Comparison of ENCODE assay signal across 8 cellular contexts in the genomic region with DNA sequence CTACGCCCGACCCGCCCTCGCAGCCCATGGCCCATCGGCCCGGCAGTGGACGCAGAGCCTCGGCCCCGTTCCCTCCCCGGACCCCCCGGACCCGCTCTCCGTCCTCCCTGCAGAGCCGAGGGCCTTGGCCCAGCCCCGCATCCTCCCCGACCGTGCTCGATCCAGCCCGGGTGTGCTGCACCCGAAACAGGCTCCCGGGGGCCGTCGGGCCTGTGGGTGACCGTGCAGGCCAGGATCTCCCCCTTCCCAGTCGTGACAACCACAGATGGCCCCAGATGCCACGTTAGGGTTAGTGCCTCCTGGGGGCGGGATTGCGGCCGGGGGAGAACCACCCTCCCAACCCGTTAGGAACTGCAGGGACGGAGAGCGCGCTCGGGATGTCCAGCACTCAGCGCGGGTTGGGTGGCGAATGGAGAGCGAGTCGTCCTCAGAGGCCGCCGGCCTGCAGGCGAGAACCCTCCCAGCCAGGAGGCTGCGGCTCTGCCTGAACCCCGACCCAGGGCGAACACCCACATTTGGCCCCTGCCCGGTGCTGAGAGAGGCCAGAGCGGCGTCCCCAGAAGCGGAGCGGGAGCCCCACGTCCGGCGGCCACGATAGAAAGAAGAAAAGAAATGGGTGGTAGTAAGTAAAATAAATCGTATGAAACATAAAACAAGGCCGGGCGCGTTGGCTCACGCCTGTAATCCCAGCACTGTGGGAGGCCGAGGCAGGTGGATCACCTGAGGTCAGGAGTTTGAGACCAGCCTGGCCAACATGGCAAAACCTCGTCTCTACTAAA. TPM values are rescaled to one million over a fixed set of nuclear protein-coding genes. Genes with fewer than 3 reads are reported as not detected.
DNase-seq lines count a peak whose midpoint lies in the region; ATAC-seq, FAIRE-seq and TF ChIP-seq lines count a peak whose summit lies in the region.

No MANE protein-coding gene starts in this region.

- H3K9me3 ChIP-seq in A549 (no peaks in the 10 kb centered on the region), SJCRH30 (replicated peaks) (no peaks in the 10 kb centered on the region)

- H3K9me3 Mint-ChIP-seq in natural killer cell treated with Interleukin-12 subunit alpha and Interleukin-12 subunit beta and Interleukin-15 and Interleukin-18, amount 100 ng/mL, for 72 hours: no peaks in the 10 kb centered on the region

- H3K4me1 Mint-ChIP-seq in natural killer cell treated with Interleukin-12 subunit alpha and Interleukin-12 subunit beta and Interleukin-15 and Interleukin-18, amount 100 ng/mL, for 72 hours (ENCODE audit: low read depth in 2 of 2): peaks cover 9 to 12% of the 10 kb centered on the region in 2 donors

- ATAC-seq in A549: peak; percentile 36 to 40
- peak; percentile 9 for ATAC-seq in GM18505 (IDR thresholded peaks at IDR 0.05; ENCODE audit: unreplicated experiment)
- ATAC-seq in esophagus mucosa: peak; percentile 43
- peak in 1 of 2 donors; percentile 34 for ATAC-seq in natural killer cell treated with Interleukin-12 subunit alpha and Interleukin-12 subunit beta and Interleukin-15 and Interleukin-18, amount 100 ng/mL, for 72 hours

- no peaks in the 10 kb centered on the region for H3K36me3 ChIP-seq in SJCRH30

- peaks cover 6% of the 10 kb centered on the region for H3K36me3 Mint-ChIP-seq in natural killer cell treated with Interleukin-12 subunit alpha and Interleukin-12 subunit beta and Interleukin-15 and Interleukin-18, amount 100 ng/mL, for 72 hours

- H3K27ac ChIP-seq in A549: peak overlapping the region; percentile 100
- H3K27ac ChIP-seq in SJCRH30: peak overlapping the region; percentile 79; the same call in 1 of the 2 replicates

- TF ChIP-seq CTCF in A549 (IDR thresholded peaks at IDR 0.05): no peak

- peak overlapping the region; percentile 66 for H3K4me3 Mint-ChIP-seq in natural killer cell treated with Interleukin-12 subunit alpha and Interleukin-12 subunit beta and Interleukin-15 and Interleukin-18, amount 100 ng/mL, for 72 hours

- no peak for FAIRE-seq in A549 (lab: Jason Lieb, UNC)

- H3K4me1 ChIP-seq in A549: no peaks in the 10 kb centered on the region; the same call in 2 of the 3 replicates
- H3K4me1 ChIP-seq in SJCRH30: peaks cover 9% of the 10 kb centered on the region; the same call in 1 of the 2 replicates

- CTCF ChIA-PET in A549 (lab: Yijun Ruan, JAX): no interaction called here

- peak overlapping the region; percentile 89 for H3K4me2 ChIP-seq in A549

- peak overlapping the region; percentile 28 to 53 for H3K27ac Mint-ChIP-seq in natural killer cell treated with Interleukin-12 subunit alpha and Interleukin-12 subunit beta and Interleukin-15 and Interleukin-18, amount 100 ng/mL, for 72 hours

- DNase-seq in A549 (ENCODE audit: low read depth in 1 of 2, low spot score in 1 of 2): no peak
- no peak for DNase-seq in SJCRH30
- DNase-seq in natural killer cell treated with Interleukin-12 subunit alpha and Interleukin-12 subunit beta and Interleukin-15 and Interleukin-18, amount 100 ng/mL, for 72 hours (ENCODE audit: low spot score): no peak
- no peak for DNase-seq in T1000 (lab: John Stamatoyannopoulos, UW)
- no peak for DNase-seq in SHP77 treated with DMSO at 0.1 percent for 48 hours (lab: John Stamatoyannopoulos, UW)
- DNase-seq in NCI-H128 (lab: John Stamatoyannopoulos, UW; ENCODE audit: unreplicated experiment): no peak

- H3K4me3 ChIP-seq in A549: peak overlapping the region; percentile 99
- peak overlapping the region; percentile 96 for H3K4me3 ChIP-seq in SJCRH30

- no peak for TF ChIP-seq EP300 in A549 (IDR thresholded peaks at IDR 0.05)

- no peak for TF ChIP-seq POLR2A in A549 (IDR thresholded peaks at IDR 0.05; ENCODE audit: low read length)
- no peak for TF ChIP-seq POLR2A in GM18505 (IDR thresholded peaks at IDR 0.05; ENCODE audit: borderline replicate concordance, extremely low read depth, insufficient read depth, insufficient read length)

- no peaks in the 10 kb centered on the region for H3K27me3 ChIP-seq in SJCRH30

- POLR2A ChIA-PET in A549 (lab: Yijun Ruan, JAX): interaction anchor here (1.0 kb wide), 1 partner anchor 17 kb away, joined by 9 read pairs; no protein-coding TSS in a partner anchor

- WGBS in A549 (ENCODE audit: missing lambda C conversion rate): 95% methylated on average over 17 of the region's 61 CpGs

- no peak for TF ChIP-seq RAD21 in A549 (conservative IDR thresholded peaks at IDR 0.05 in 1 of 2, IDR thresholded peaks at IDR 0.05 in 1 of 2)

- H3K27me3 Mint-ChIP-seq in natural killer cell treated with Interleukin-12 subunit alpha and Interleukin-12 subunit beta and Interleukin-15 and Interleukin-18, amount 100 ng/mL, for 72 hours: peaks cover 0 to 3% of the 10 kb centered on the region in 2 donors

TF ChIP-seq in A549, 52 proteins besides CTCF, POLR2A, EP300 and RAD21:
- TF ChIP-seq JUNB (IDR thresholded peaks at IDR 0.05) (no peak), CBX2 (IDR thresholded peaks at IDR 0.05; ENCODE audit: borderline replicate concordance, low read depth) (no peak), CBX8 (IDR thresholded peaks at IDR 0.05) (no peak), PHF8 (IDR thresholded peaks at IDR 0.05; ENCODE audit: borderline replicate concordance, low read depth) (0 out of 2 replicates have a peak, but pooled peaks have one; percentile 27), NPAS2 (CRISPR knock-in tag; IDR thresholded peaks at IDR 0.05; ENCODE audit: borderline replicate concordance) (no peak)

RNA-seq across cellular contexts. Expression of gene MADCAM1, which starts 6.7 kb away (rescaled TPM):
- 0.06 and 0.09 TPM in 2 replicates for polyA plus RNA-seq in A549 (2011; rRNA removed)
- 0.25 and 0.35 TPM in 2 replicates for polyA plus RNA-seq in A549 (2012; cell fraction: cytosol; rRNA removed)
- polyA plus RNA-seq in A549 (2012; cell fraction: nucleus; rRNA removed): 0.51 and 0.73 TPM in 2 replicates
- 0.25 to 0.41 TPM (median 0.34 TPM) in 3 replicates for polyA plus RNA-seq in A549 (2017; fragmentation: RNase III; extraction: RNeasy Plus Mini Kit Qiagen cat#74134 plus additional on column Dnase treatment)
- not detected in 2 replicates for polyA minus RNA-seq in A549 (2011; rRNA and poly(A)+ RNA removed)
- 0.18 TPM in 1 of 2 replicates, not detected in the other for total RNA-seq in SJCRH30 (2014; rRNA removed; shearing (Covaris generic))
- total RNA-seq in esophagus mucosa: 0.36 TPM
- total RNA-seq in natural killer cell treated with Interleukin-12 subunit alpha and Interleukin-12 subunit beta and Interleukin-15 and Interleukin-18, amount 100 ng/mL, for 72 hours: under 1 TPM in 1 of 2 donors, not detected in 1; 0.33 TPM

RNA-seq across cellular contexts. Expression of gene TPGS1, which starts 17.7 kb away (rescaled TPM):
- polyA plus RNA-seq in A549 (2011; rRNA removed) (2.3 and 2.7 TPM in 2 replicates), A549 (2017; fragmentation: RNase III; extraction: RNeasy Plus Mini Kit Qiagen cat#74134 plus additional on column Dnase treatment) (12.5 to 13.8 TPM (median 13.1 TPM) in 3 replicates)
- 16.0 and 27.9 TPM in 2 replicates for polyA plus RNA-seq in A549 (2012; cell fraction: cytosol; rRNA removed)
- 22.3 and 42.1 TPM in 2 replicates for polyA plus RNA-seq in A549 (2012; cell fraction: nucleus; rRNA removed)
- 1.1 TPM in 2 replicates for polyA minus RNA-seq in A549 (2011; rRNA and poly(A)+ RNA removed)
- 7.3 and 9.6 TPM in 2 replicates for total RNA-seq in SJCRH30 (2014; rRNA removed; shearing (Covaris generic))
- total RNA-seq in esophagus mucosa: 14.2 TPM
- 10 to 100 TPM; 16.3 to 17.7 TPM for total RNA-seq in natural killer cell treated with Interleukin-12 subunit alpha and Interleukin-12 subunit beta and Interleukin-15 and Interleukin-18, amount 100 ng/mL, for 72 hours

RNA-seq across cellular contexts. Expression of gene SHC2, which starts 28.8 kb away (rescaled TPM):
- polyA plus RNA-seq in A549 (2011; rRNA removed): 0.36 and 0.87 TPM in 2 replicates
- 0.26 TPM in 2 replicates for polyA plus RNA-seq in A549 (2012; cell fraction: cytosol; rRNA removed)
- polyA plus RNA-seq in A549 (2012; cell fraction: nucleus; rRNA removed): 2.0 and 2.4 TPM in 2 replicates
- polyA plus RNA-seq in A549 (2017; fragmentation: RNase III; extraction: RNeasy Plus Mini Kit Qiagen cat#74134 plus additional on column Dnase treatment): 0.21 to 0.66 TPM (median 0.58 TPM) in 3 replicates
- polyA minus RNA-seq in A549 (2011; rRNA and poly(A)+ RNA removed): 0.44 and 0.70 TPM in 2 replicates
- total RNA-seq in SJCRH30 (2014; rRNA removed; shearing (Covaris generic)): 0.12 and 0.23 TPM in 2 replicates
- total RNA-seq in esophagus mucosa: 1.7 TPM
- under 1 TPM in 1 of 2 donors, not detected in 1; 0.67 TPM for total RNA-seq in natural killer cell treated with Interleukin-12 subunit alpha and Interleukin-12 subunit beta and Interleukin-15 and Interleukin-18, amount 100 ng/mL, for 72 hours

RNA-seq across cellular contexts. Expression of gene CDC34, which starts 42.0 kb away (rescaled TPM):
- polyA plus RNA-seq in A549 (2011; rRNA removed) (36.9 and 37.4 TPM in 2 replicates), A549 (2017; fragmentation: RNase III; extraction: RNeasy Plus Mini Kit Qiagen cat#74134 plus additional on column Dnase treatment) (56.3 to 62.6 TPM (median 57.6 TPM) in 3 replicates)
- polyA plus RNA-seq in A549 (2012; cell fraction: cytosol; rRNA removed): 82.8 and 83.4 TPM in 2 replicates
- polyA plus RNA-seq in A549 (2012; cell fraction: nucleus; rRNA removed): 84.9 and 93.6 TPM in 2 replicates
- polyA minus RNA-seq in A549 (2011; rRNA and poly(A)+ RNA removed): 29.1 and 29.2 TPM in 2 replicates
- 76.2 and 92.3 TPM in 2 replicates for total RNA-seq in SJCRH30 (2014; rRNA removed; shearing (Covaris generic))
- 30.7 TPM for total RNA-seq in esophagus mucosa
- 10 to 100 TPM; 46.5 to 73.2 TPM for total RNA-seq in natural killer cell treated with Interleukin-12 subunit alpha and Interleukin-12 subunit beta and Interleukin-15 and Interleukin-18, amount 100 ng/mL, for 72 hours

RNA-seq across cellular contexts. Expression of gene GZMM, which starts 54.2 kb away (rescaled TPM):
- polyA plus RNA-seq in A549 (2011; rRNA removed): not detected in 2 replicates
- 0.11 and 0.14 TPM in 2 replicates for polyA plus RNA-seq in A549 (2012; cell fraction: cytosol; rRNA removed)
- polyA plus RNA-seq in A549 (2012; cell fraction: nucleus; rRNA removed): 0.39 and 0.64 TPM in 2 replicates
- polyA plus RNA-seq in A549 (2017; fragmentation: RNase III; extraction: RNeasy Plus Mini Kit Qiagen cat#74134 plus additional on column Dnase treatment): 0.11 TPM in 1 of 3 replicates, not detected in the others
- polyA minus RNA-seq in A549 (2011; rRNA and poly(A)+ RNA removed): not detected in 2 replicates
- total RNA-seq in SJCRH30 (2014; rRNA removed; shearing (Covaris generic)): not detected in 2 replicates
- not detected for total RNA-seq in esophagus mucosa
- 10 to 100 TPM; 34.5 to 49.7 TPM for total RNA-seq in natural killer cell treated with Interleukin-12 subunit alpha and Interleukin-12 subunit beta and Interleukin-15 and Interleukin-18, amount 100 ng/mL, for 72 hours
